ENCODE assay signal across 18 cellular contexts in genomic region chr1:182119631-182120030, GRCh38. TPM values are rescaled to one million over a fixed set of nuclear protein-coding genes. Genes with fewer than 3 reads are reported as not detected.
"Had no signal": no experiment of that assay in that cellular context is flagged by ENCODE, and none has a peak within 500 bp of the region (broad histone marks: within the 10 kb centered on the region; RNA-seq: fewer than 3 reads in every experiment).

No MANE protein-coding gene starts in this region.

- H3K9me3 ChIP-seq: gastrocnemius medialis, heart right ventricle, left ventricle myocardium inferior, transverse colon had no signal

- H3K27ac Mint-ChIP-seq: activated CD4-positive, alpha-beta memory T cell treated with anti-CD3 and anti-CD28 coated beads for 36 hours; activated naive CD8-positive, alpha-beta T cell treated with anti-CD3 and anti-CD28 coated beads, Interleukin-2, amount 10 ng/mL, durations not matched to agents 7 days and 5 days; activated T-cell treated with anti-CD3 and anti-CD28 coated beads, Interleukin-2, amount 50 U/mL, for 72 hours; memory B cell had no signal

- H3K4me1 Mint-ChIP-seq: activated naive CD8-positive, alpha-beta T cell treated with anti-CD3 and anti-CD28 coated beads, Interleukin-2, amount 10 ng/mL, durations not matched to agents 7 days and 5 days; memory B cell had no signal

- H3K36me3 ChIP-seq: gastrocnemius medialis, heart right ventricle, left ventricle myocardium inferior, transverse colon had no signal

- H3K27ac ChIP-seq: coronary artery, epithelial cell of prostate, gastrocnemius medialis had no signal

- H3K9me3 Mint-ChIP-seq: activated CD4-positive, alpha-beta memory T cell treated with anti-CD3 and anti-CD28 coated beads for 36 hours; activated naive CD8-positive, alpha-beta T cell treated with anti-CD3 and anti-CD28 coated beads, Interleukin-2, amount 10 ng/mL, durations not matched to agents 7 days and 5 days; activated T-cell treated with anti-CD3 and anti-CD28 coated beads, Interleukin-2, amount 50 U/mL, for 72 hours; memory B cell had no signal

- H3K27me3 Mint-ChIP-seq: activated CD4-positive, alpha-beta memory T cell treated with anti-CD3 and anti-CD28 coated beads for 36 hours had no signal

- H3K27me3 ChIP-seq: gastrocnemius medialis, transverse colon had no signal

- H3K4me3 ChIP-seq: coronary artery, gastrocnemius medialis, heart right ventricle, left ventricle myocardium inferior, skin epidermis, transverse colon had no signal

- ATAC-seq: activated T-cell treated with anti-CD3 and anti-CD28 coated beads, Interleukin-2, amount 50 U/mL, for 72 hours; gastrocnemius medialis had no signal

- H3K4me1 ChIP-seq: heart right ventricle, left ventricle myocardium inferior had no signal

- DNase-seq: activated CD4-positive, alpha-beta memory T cell treated with anti-CD3 and anti-CD28 coated beads for 36 hours; activated naive CD8-positive, alpha-beta T cell treated with anti-CD3 and anti-CD28 coated beads, Interleukin-2, amount 10 ng/mL, durations not matched to agents 7 days and 5 days; activated T-cell treated with anti-CD3 and anti-CD28 coated beads, Interleukin-2, amount 50 U/mL, for 72 hours; aorta; effector CD8-positive, alpha-beta T cell; gastrocnemius medialis; heart right ventricle; islet precursor cell; left ventricle myocardium inferior; retina; transverse colon had no signal

- H3K36me3 Mint-ChIP-seq: activated CD4-positive, alpha-beta memory T cell treated with anti-CD3 and anti-CD28 coated beads for 36 hours; activated naive CD8-positive, alpha-beta T cell treated with anti-CD3 and anti-CD28 coated beads, Interleukin-2, amount 10 ng/mL, durations not matched to agents 7 days and 5 days; memory B cell had no signal

- H3K4me3 Mint-ChIP-seq: activated CD4-positive, alpha-beta memory T cell treated with anti-CD3 and anti-CD28 coated beads for 36 hours; activated naive CD8-positive, alpha-beta T cell treated with anti-CD3 and anti-CD28 coated beads, Interleukin-2, amount 10 ng/mL, durations not matched to agents 7 days and 5 days; activated T-cell treated with anti-CD3 and anti-CD28 coated beads, Interleukin-2, amount 50 U/mL, for 72 hours; memory B cell had no signal

RNA-seq across cellular contexts. Expression of gene ZNF648, which starts 58.1 kb away (rescaled TPM):
- total RNA-seq: activated CD4-positive, alpha-beta memory T cell treated with anti-CD3 and anti-CD28 coated beads for 36 hours; activated naive CD8-positive, alpha-beta T cell treated with anti-CD3 and anti-CD28 coated beads, Interleukin-2, amount 10 ng/mL, durations not matched to agents 7 days and 5 days; aorta; left ventricle myocardium inferior; osteocyte; T-helper 2 cell treated with Interferon-gamma antibody and Interleukin-4, amounts not matched to agents 100 ng/mL and 5 ng/mL, for 36 hours had no signal
- polyA plus RNA-seq: aorta, heart right ventricle, neural cell had no signal
